In genomic region chr3:11953778-11954177, GRCh38 we compare ENCODE assay signal across 18 cellular contexts. TPM values are rescaled to one million over a fixed set of nuclear protein-coding genes. Genes with fewer than 3 reads are reported as not detected.
A peak's percentile ranks its signal among the peaks of the same experiment; 100 is the strongest.
DNase-seq lines count a peak whose midpoint lies in the region; ATAC-seq and TF ChIP-seq lines count a peak whose summit lies in the region.
"Had no signal": no experiment of that assay in that cellular context is flagged by ENCODE, and none has a peak within 500 bp of the region (broad histone marks: within the 10 kb centered on the region; RNA-seq: fewer than 3 reads in every experiment).

No MANE protein-coding gene starts in this region.

- H3K79me2 ChIP-seq in parathyroid adenoma = no peaks in the 10 kb centered on the region

- H3K27ac Mint-ChIP-seq in brain (peak overlapping the region in 3 of 5 experiments; percentile 33 to 87 (median 55)), T-cell (no peak overlapping the region)

- H3K36me3 Mint-ChIP-seq in brain = no peaks in the 10 kb centered on the region
- H3K36me3 Mint-ChIP-seq in T-cell = no peaks in the 10 kb centered on the region

- H3K36me3 ChIP-seq in parathyroid adenoma (ENCODE audit: control insufficient read depth, insufficient read depth, low read length) = no peaks in the 10 kb centered on the region
- H3K36me3 ChIP-seq: Peyer's patch had no signal

- TF ChIP-seq CTCF in brain (conservative IDR thresholded peaks at IDR 0.05) (no peak), parathyroid adenoma (IDR thresholded peaks at IDR 0.05) (no peak)

- H3K4me1 ChIP-seq in parathyroid adenoma = peaks cover 26% of the 10 kb centered on the region
- H3K4me1 ChIP-seq: Peyer's patch had no signal

- CTCF ChIA-PET in T-cell (lab: Charles Lee) = no interaction called here

- no peak overlapping the region for H3K9ac ChIP-seq in parathyroid adenoma

- H3K9me3 ChIP-seq in parathyroid adenoma (ENCODE audit: control insufficient read depth, low read length) = no peaks in the 10 kb centered on the region
- H3K9me3 ChIP-seq: Peyer's patch had no signal

- peak overlapping the region in 1 of 5 experiments; percentile 28 for H3K4me3 Mint-ChIP-seq in brain
- no peak overlapping the region for H3K4me3 Mint-ChIP-seq in T-cell

- no peak overlapping the region for H3K4me2 ChIP-seq in parathyroid adenoma (ENCODE audit: low read length)

- peak overlapping the region; percentile 83 for H2AFZ ChIP-seq in parathyroid adenoma

- H3K4me3 ChIP-seq in parathyroid adenoma (ENCODE audit: low read depth, low read length) = no peak overlapping the region
- H3K4me3 ChIP-seq: Peyer's patch had no signal

- no peak for ATAC-seq in T-cell (replicated peaks in 1 of 4)

- H3K27me3 Mint-ChIP-seq in brain = peaks cover 4% of the 10 kb centered on the region
- peaks cover 16 to 17% of the 10 kb centered on the region in 2 donors for H3K27me3 Mint-ChIP-seq in T-cell

- H3K27ac ChIP-seq in parathyroid adenoma = peak overlapping the region; percentile 91
- H3K27ac ChIP-seq: C4-2B, Peyer's patch had no signal

- H3K9me3 Mint-ChIP-seq in brain (peaks cover 0 to 8% (median 0%) of the 10 kb centered on the region in 5 experiments), T-cell (no peaks in the 10 kb centered on the region)

- H3K4me1 Mint-ChIP-seq in brain (peaks cover 21% of the 10 kb centered on the region), T-cell (no peaks in the 10 kb centered on the region)

- peak; percentile 49 for DNase-seq in NCI-H1105 (lab: John Stamatoyannopoulos, UW)
- no peak for DNase-seq in NCI-H1105 treated with DMSO at 0.1 percent for 48 hours (lab: John Stamatoyannopoulos, UW)
- DNase-seq in Ammon's horn (ENCODE audit: low spot score) = peak; percentile 15
- no peak for DNase-seq in stimulated activated CD4-positive, alpha-beta T cell treated with anti-CD3 and anti-CD28 coated beads, Interleukin-4, amount 100 ng/mL, for 4 hours
- DNase-seq in dermis blood vessel endothelial cell = no peak
- no peak for DNase-seq in T-cell
- DNase-seq: 8988T, GF-D8, KBM-7, NCI-H1694, NCI-H226, NCI-H510A treated with DMSO at 0.1 percent for 48 hours, NCI-H82 had no signal

- H3K27me3 ChIP-seq in parathyroid adenoma (ENCODE audit: control insufficient read depth, insufficient read depth, low read length) = no peaks in the 10 kb centered on the region
- H3K27me3 ChIP-seq: Peyer's patch had no signal

- POLR2A ChIA-PET in T-cell (lab: Charles Lee) = interaction anchor here in 1 of 2 donors (0.6 kb wide), 1 partner anchor 25 kb away, joined by 4 read pairs; no protein-coding TSS in a partner anchor

RNA-seq across cellular contexts. Expression of gene SYN2, which starts 50.4 kb away (rescaled TPM):
- polyA plus RNA-seq in brain (ENCODE audit: insufficient read depth, low read depth, low replicate concordance) = 34.3 TPM
- 0.74 and 1.2 TPM in 2 replicates for total RNA-seq in dermis blood vessel endothelial cell
- under 1 TPM in 1 of 5 donors, not detected in 4; 0.20 TPM for total RNA-seq in T-cell
- total RNA-seq: HT1080 had no signal

Comparison
In these comparisons a context has a peak if more than half of its experiments do, and no peak if none do; other contexts are left out.
1. DNase-seq: peak in NCI-H1105 (single experiment) and Ammon's horn (single experiment); none in NCI-H1105 treated with DMSO at 0.1 percent for 48 hours (single experiment), stimulated activated CD4-positive, alpha-beta T cell treated with anti-CD3 and anti-CD28 coated beads, Interleukin-4, amount 100 ng/mL, for 4 hours (0 of 2), dermis blood vessel endothelial cell (single experiment) and T-cell (0 of 34).
2. H3K27ac Mint-ChIP-seq: peak in brain (3 of 5); none in T-cell (0 of 2).